In genomic region chr1:4851666-4852065, GRCh38 we compare ENCODE assay signal across 20 cellular contexts.
"Had no signal": no experiment of that assay in that cellular context is flagged by ENCODE, and none has a peak within 500 bp of the region (broad histone marks: within the 10 kb centered on the region; RNA-seq: fewer than 3 reads in every experiment).

No MANE protein-coding gene starts in this region.

- H3K9me3 ChIP-seq: ascending aorta, gastrocnemius medialis had no signal

- H3K9me3 Mint-ChIP-seq: type B pancreatic cell had no signal

- H3K27ac Mint-ChIP-seq: activated T-cell treated with anti-CD3 and anti-CD28 coated beads, Interleukin-2, amount 50 U/mL, for 72 hours; immature natural killer cell; nephron progenitor cell; T-helper 17 cell; type B pancreatic cell had no signal

- H3K4me3 Mint-ChIP-seq: activated T-cell treated with anti-CD3 and anti-CD28 coated beads, Interleukin-2, amount 50 U/mL, for 72 hours; immature natural killer cell; nephron progenitor cell; T-helper 17 cell; type B pancreatic cell had no signal

- H3K4me1 Mint-ChIP-seq: immature natural killer cell, T-helper 17 cell had no signal

- H3K4me3 ChIP-seq: ascending aorta, coronary artery, gastrocnemius medialis, left lung, stomach had no signal

- H3K27me3 ChIP-seq: ascending aorta, gastrocnemius medialis, left lung had no signal

- H3K36me3 ChIP-seq: ascending aorta, gastrocnemius medialis, left lung, stomach, WERI-Rb-1 had no signal

- ATAC-seq: activated T-cell treated with anti-CD3 and anti-CD28 coated beads, Interleukin-2, amount 50 U/mL, for 72 hours; gastrocnemius medialis; left lung; T-helper 17 cell had no signal

- H3K36me3 Mint-ChIP-seq: immature natural killer cell, type B pancreatic cell had no signal

- H3K27ac ChIP-seq: ascending aorta, coronary artery, gastrocnemius medialis, left lung, stomach, WERI-Rb-1 had no signal

- H3K4me1 ChIP-seq: ascending aorta, gastrocnemius medialis, left lung, stomach had no signal

- DNase-seq: activated CD4-positive, alpha-beta T cell treated with anti-CD3 and anti-CD28 coated beads for 1 hour; activated CD4-positive, alpha-beta T cell treated with anti-CD3 and anti-CD28 coated beads, Interleukin-2, amount 50 U/mL, for 4 hours; activated effector memory CD4-positive, alpha-beta T cell treated with anti-CD3 and anti-CD28 coated beads, Interleukin-2, amount 50 U/mL, for 16 hours; activated naive CD4-positive, alpha-beta T cell treated with anti-CD3 and anti-CD28 coated beads, Interleukin-2, amount 50 U/mL, for 16 hours; activated T-cell treated with anti-CD3 and anti-CD28 coated beads, Interleukin-2, amount 50 U/mL, for 72 hours; immature natural killer cell; left lung; nephron progenitor cell; nucleus accumbens; posterior cingulate gyrus; small intestine; stimulated activated CD4-positive, alpha-beta T cell treated with anti-CD3 and anti-CD28 coated beads, Interleukin-15, amount 100 ng/mL, for 24 hours; stimulated activated CD4-positive, alpha-beta T cell treated with anti-CD3 and anti-CD28 coated beads, Interleukin-2, amount 100 ng/mL, for 48 hours; stomach; T-helper 17 cell; WERI-Rb-1 had no signal
